In genomic region chr9:74499770-74500583, GRCh38 we compare ENCODE assay signal across 10 cellular contexts. TPM values are rescaled to one million over a fixed set of nuclear protein-coding genes. Genes with fewer than 3 reads are reported as not detected.
DNase-seq lines count a peak whose midpoint lies in the region; ATAC-seq and TF ChIP-seq lines count a peak whose summit lies in the region.
"Had no signal": no experiment of that assay in that cellular context is flagged by ENCODE, and none has a peak within 500 bp of the region (broad histone marks: within the 10 kb centered on the region; RNA-seq: fewer than 3 reads in every experiment).

No MANE protein-coding gene starts in this region.

- no peaks in the 10 kb centered on the region for H3K79me2 ChIP-seq in ACC112 (ENCODE audit: control insufficient read depth, insufficient read depth, low read length, unreplicated experiment)

- H3K9me3 Mint-ChIP-seq in endothelial cell (ENCODE audit: unreplicated experiment): no peaks in the 10 kb centered on the region
- H3K9me3 Mint-ChIP-seq in natural killer cell treated with Interleukin-12 subunit alpha and Interleukin-12 subunit beta and Interleukin-15 and Interleukin-18, amount 100 ng/mL, for 72 hours: no peaks in the 10 kb centered on the region
- no peaks in the 10 kb centered on the region for H3K9me3 Mint-ChIP-seq in osteocyte (ENCODE audit: unreplicated experiment)

- H3K36me3 Mint-ChIP-seq in endothelial cell (ENCODE audit: low read depth, unreplicated experiment) (no peaks in the 10 kb centered on the region), osteocyte (ENCODE audit: unreplicated experiment) (no peaks in the 10 kb centered on the region)
- H3K36me3 Mint-ChIP-seq in natural killer cell treated with Interleukin-12 subunit alpha and Interleukin-12 subunit beta and Interleukin-15 and Interleukin-18, amount 100 ng/mL, for 72 hours: no peaks in the 10 kb centered on the region

- no peaks in the 10 kb centered on the region for H3K4me1 ChIP-seq in ACC112 (ENCODE audit: control insufficient read depth, insufficient read depth, low read length, unreplicated experiment)

- no peaks in the 10 kb centered on the region for H3K36me3 ChIP-seq in ACC112 (ENCODE audit: insufficient read depth, low read length)

- H3K4me3 ChIP-seq in ACC112 (ENCODE audit: low read depth, low read length): peak overlapping the region; percentile 95
- H3K4me3 ChIP-seq: lung had no signal

- peaks cover 70% of the 10 kb centered on the region for H3K27me3 ChIP-seq in ACC112 (ENCODE audit: insufficient read depth, low read length)

- H3K27me3 Mint-ChIP-seq in endothelial cell (ENCODE audit: unreplicated experiment) (peaks cover 17% of the 10 kb centered on the region), osteocyte (ENCODE audit: unreplicated experiment) (peaks cover 68% of the 10 kb centered on the region)
- H3K27me3 Mint-ChIP-seq in natural killer cell treated with Interleukin-12 subunit alpha and Interleukin-12 subunit beta and Interleukin-15 and Interleukin-18, amount 100 ng/mL, for 72 hours: peaks cover 19 to 27% of the 10 kb centered on the region in 2 donors

- H3K27ac ChIP-seq in ACC112 (ENCODE audit: low read depth, low read length): no peak overlapping the region

- DNase-seq in M059J (ENCODE audit: low read depth) (peak; percentile 5), endothelial cell (ENCODE audit: low spot score) (peak; percentile 14), osteocyte (ENCODE audit: extremely low spot score, unreplicated experiment) (no peak)
- no peak for DNase-seq in natural killer cell treated with Interleukin-12 subunit alpha and Interleukin-12 subunit beta and Interleukin-15 and Interleukin-18, amount 100 ng/mL, for 72 hours (ENCODE audit: low spot score)
- DNase-seq: Calu3 had no signal

- H3K4me1 Mint-ChIP-seq in endothelial cell (ENCODE audit: unreplicated experiment) (peaks cover 26% of the 10 kb centered on the region), osteocyte (ENCODE audit: unreplicated experiment) (peaks cover 25% of the 10 kb centered on the region)
- peaks cover 34 to 36% of the 10 kb centered on the region in 2 donors for H3K4me1 Mint-ChIP-seq in natural killer cell treated with Interleukin-12 subunit alpha and Interleukin-12 subunit beta and Interleukin-15 and Interleukin-18, amount 100 ng/mL, for 72 hours (ENCODE audit: low read depth in 2 of 2)

- H3K4me3 Mint-ChIP-seq in endothelial cell (ENCODE audit: unreplicated experiment) (peak overlapping the region; percentile 91), osteocyte (ENCODE audit: unreplicated experiment) (no peak overlapping the region)
- peak overlapping the region; percentile 96 for H3K4me3 Mint-ChIP-seq in natural killer cell treated with Interleukin-12 subunit alpha and Interleukin-12 subunit beta and Interleukin-15 and Interleukin-18, amount 100 ng/mL, for 72 hours

- no peak overlapping the region for H3K27ac Mint-ChIP-seq in endothelial cell (ENCODE audit: unreplicated experiment)
- peak overlapping the region in 1 of 2 donors; percentile 12 for H3K27ac Mint-ChIP-seq in natural killer cell treated with Interleukin-12 subunit alpha and Interleukin-12 subunit beta and Interleukin-15 and Interleukin-18, amount 100 ng/mL, for 72 hours
- no peak overlapping the region for H3K27ac Mint-ChIP-seq in osteocyte (ENCODE audit: unreplicated experiment)

- ATAC-seq in natural killer cell treated with Interleukin-12 subunit alpha and Interleukin-12 subunit beta and Interleukin-15 and Interleukin-18, amount 100 ng/mL, for 72 hours: no peak
- ATAC-seq in HG02610 (IDR thresholded peaks at IDR 0.05; ENCODE audit: unreplicated experiment): no peak
- no peak for ATAC-seq in GM19035 (IDR thresholded peaks at IDR 0.05; ENCODE audit: unreplicated experiment)
- no peak for ATAC-seq in HG03095 (IDR thresholded peaks at IDR 0.05; ENCODE audit: unreplicated experiment)

- no peak for TF ChIP-seq CTCF in endothelial cell (IDR thresholded peaks at IDR 0.05; ENCODE audit: unreplicated experiment)
- TF ChIP-seq CTCF in osteocyte (IDR thresholded peaks at IDR 0.05): no peak

- no peak overlapping the region for H2AFZ ChIP-seq in ACC112 (ENCODE audit: low read length, unreplicated experiment)

RNA-seq across cellular contexts. Expression of gene RORB, which starts 2.8 kb away (rescaled TPM):
- 0.05 TPM in 1 of 2 replicates, not detected in the other for total RNA-seq in M059J (2014; rRNA removed; shearing (Covaris generic))
- 0.51 TPM for total RNA-seq in endothelial cell (ENCODE audit: unreplicated experiment)
- total RNA-seq in natural killer cell treated with Interleukin-12 subunit alpha and Interleukin-12 subunit beta and Interleukin-15 and Interleukin-18, amount 100 ng/mL, for 72 hours: 1 to 10 TPM; 2.2 to 2.5 TPM
- total RNA-seq in osteocyte: not detected in 2 replicates
- total RNA-seq: Calu3 had no signal

Comparison
In these comparisons a context has a peak if more than half of its experiments do, and no peak if none do; other contexts are left out.
1. DNase-seq: peak in M059J (single experiment) and endothelial cell (single experiment); none in natural killer cell treated with Interleukin-12 subunit alpha and Interleukin-12 subunit beta and Interleukin-15 and Interleukin-18, amount 100 ng/mL, for 72 hours (single experiment) and osteocyte (single experiment).